9 cellular contexts compared by ENCODE assay signal in the genomic region with DNA sequence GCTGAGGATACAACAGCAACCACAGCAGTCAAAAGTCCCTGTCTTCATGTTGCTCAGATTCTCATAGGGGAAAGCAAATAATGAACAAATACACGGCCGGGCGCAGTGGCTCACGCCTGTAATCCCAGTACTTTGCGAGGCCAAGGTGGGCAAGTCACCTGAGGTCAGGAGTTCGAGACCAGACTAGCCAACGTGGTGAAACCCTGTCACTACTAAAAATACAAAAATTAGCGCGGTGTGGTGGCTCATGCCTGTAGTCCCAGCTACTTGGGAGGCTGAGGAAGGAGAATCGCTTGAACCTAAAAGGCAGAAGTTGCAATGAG. TPM values are rescaled to one million over a fixed set of nuclear protein-coding genes. Genes with fewer than 3 reads are reported as not detected.
DNase-seq lines count a peak whose midpoint lies in the region; ATAC-seq and TF ChIP-seq lines count a peak whose summit lies in the region.
"Not testable (repeated sequence)": the region's sequence is repeated elsewhere in the genome, so short reads cannot be mapped to it uniquely, and the experiment has no call there.
"Had no signal": no experiment of that assay in that cellular context is flagged by ENCODE, and none has a peak within 500 bp of the region (broad histone marks: within the 10 kb centered on the region; RNA-seq: fewer than 3 reads in every experiment).

No MANE protein-coding gene starts in this region.

- peak in 2 of 7 experiments; percentile 16 to 26 for DNase-seq in CD8-positive, alpha-beta T cell
- DNase-seq in WTC11 (ENCODE audit: low spot score); activated naive CD8-positive, alpha-beta T cell treated with anti-CD3 and anti-CD28 coated beads, Interleukin-2, amount 50 U/mL, for 24 hours; esophagus muscularis mucosa (ENCODE audit: extremely low spot score); mesenchymal stem cell; psoas muscle; transverse colon: not testable (repeated sequence)

- peak overlapping the region in 1 of 2 experiments; percentile 12 for H3K18ac ChIP-seq in mesenchymal stem cell (ENCODE audit: low read depth in 1 of 2, low read length in 2 of 2)

- H3K23ac ChIP-seq in mesenchymal stem cell (ENCODE audit: low read length in 2 of 2) = not testable (repeated sequence)

- in situ Hi-C loops in transverse colon (cut with MboI; ENCODE audit: low pct_ligation_motif_present in 1 of 4, low pct_unique_long_range_greater_than_20kb in 1 of 4, low sequenced_read_pairs in 3 of 4) = not testable (repeated sequence)

- H3K9me3 Mint-ChIP-seq in CD8-positive, alpha-beta T cell; WTC11; activated naive CD8-positive, alpha-beta T cell treated with anti-CD3 and anti-CD28 coated beads, Interleukin-2, amount 50 U/mL, for 24 hours: not testable (repeated sequence)

- peaks cover 20% of the 10 kb centered on the region for H3K4me1 Mint-ChIP-seq in CD8-positive, alpha-beta T cell (ENCODE audit: low read depth)
- peaks cover 23% of the 10 kb centered on the region for H3K4me1 Mint-ChIP-seq in WTC11
- H3K4me1 Mint-ChIP-seq in activated naive CD8-positive, alpha-beta T cell treated with anti-CD3 and anti-CD28 coated beads, Interleukin-2, amount 50 U/mL, for 24 hours = peaks cover 10% of the 10 kb centered on the region

- H3K4ac ChIP-seq in mesenchymal stem cell (ENCODE audit: low read depth in 1 of 2, low read length in 2 of 2) = peak overlapping the region in 1 of 2 experiments; percentile 61

- H2AFZ ChIP-seq in KMS-11 (ENCODE audit: low read depth) (peak overlapping the region; percentile 64; the same call in 1 of the 2 replicates), mesenchymal stem cell (ENCODE audit: low read depth, low read length) (peak overlapping the region; percentile 77)

- not testable (repeated sequence) for H3K27me3 Mint-ChIP-seq in CD8-positive, alpha-beta T cell (ENCODE audit: low read depth); activated naive CD8-positive, alpha-beta T cell treated with anti-CD3 and anti-CD28 coated beads, Interleukin-2, amount 50 U/mL, for 24 hours
- peaks cover 34% of the 10 kb centered on the region for H3K27me3 Mint-ChIP-seq in WTC11 (ENCODE audit: low read depth)

- H3K79me2 ChIP-seq in KMS-11 (ENCODE audit: insufficient read depth, low read depth) = not testable (repeated sequence)

- H2BK12ac ChIP-seq in mesenchymal stem cell (ENCODE audit: low read length in 2 of 2) = not testable (repeated sequence)

- CTCF ChIA-PET in CD8-positive, alpha-beta T cell (lab: Charles Lee) = not testable (repeated sequence)
- CTCF ChIA-PET in WTC11 (lab: Charles Lee) = interaction anchor here (1.2 kb wide), 1 partner anchor 13 kb away, joined by 3 read pairs; no protein-coding TSS in a partner anchor

- H3K9ac ChIP-seq in KMS-11; mesenchymal stem cell (ENCODE audit: low read length): not testable (repeated sequence)

- not testable (repeated sequence) for TF ChIP-seq EP300 in esophagus muscularis mucosa (IDR thresholded peaks at IDR 0.05); transverse colon (IDR thresholded peaks at IDR 0.05; ENCODE audit: low read depth)

- not testable (repeated sequence) for H3K27me3 ChIP-seq in CD8-positive, alpha-beta T cell (ENCODE audit: insufficient read depth, low read length); KMS-11 (ENCODE audit: insufficient read depth, low read depth); esophagus muscularis mucosa; mesenchymal stem cell (ENCODE audit: control insufficient read depth in 1 of 2, insufficient read depth in 1 of 2, low read length in 2 of 2); psoas muscle (ENCODE audit: insufficient read depth in 3 of 3, low read length in 2 of 3); transverse colon

- not testable (repeated sequence) for H3K36me3 Mint-ChIP-seq in CD8-positive, alpha-beta T cell; WTC11; activated naive CD8-positive, alpha-beta T cell treated with anti-CD3 and anti-CD28 coated beads, Interleukin-2, amount 50 U/mL, for 24 hours (ENCODE audit: low read depth)

- peak overlapping the region; percentile 52 for H3K4me3 ChIP-seq in CD8-positive, alpha-beta T cell (ENCODE audit: low read depth, low read length)
- not testable (repeated sequence) for H3K4me3 ChIP-seq in KMS-11 (IDR thresholded peaks at IDR 0.05; ENCODE audit: insufficient read depth, low read depth, low read length); mesenchymal stem cell (ENCODE audit: insufficient read depth in 1 of 2, low read depth in 1 of 2, low read length in 2 of 2)
- peak overlapping the region; percentile 60 to 64 (median 62) for H3K4me3 ChIP-seq in esophagus muscularis mucosa
- peak overlapping the region; percentile 60 for H3K4me3 ChIP-seq in psoas muscle
- H3K4me3 ChIP-seq in transverse colon = peak overlapping the region in 3 of 4 donors; percentile 54 to 83 (median 55)

- H2BK5ac ChIP-seq in mesenchymal stem cell (ENCODE audit: low read depth, low read length, poor library complexity, severe bottlenecking) = not testable (repeated sequence)

- H2BK120ac ChIP-seq in mesenchymal stem cell (ENCODE audit: low read depth, low read length) = not testable (repeated sequence)

- WGBS in esophagus muscularis mucosa = 29% methylated on average over 5 of the region's 10 CpGs
- WGBS in mesenchymal stem cell = 21% methylated on average over 7 of the region's 10 CpGs
- 26 to 29% (median 28%) methylated on average over 10 of the region's 10 CpGs for WGBS in psoas muscle, 3 donors
- WGBS in transverse colon (ENCODE audit: low coverage in 1 of 2), 2 donors = 0 to 10% methylated on average over 1 to 8 of the region's 10 CpGs

- H3K9me3 ChIP-seq in CD8-positive, alpha-beta T cell (ENCODE audit: low read length); esophagus muscularis mucosa; mesenchymal stem cell (ENCODE audit: control insufficient read depth, low read length); psoas muscle; transverse colon: not testable (repeated sequence)

- H3K27ac ChIP-seq in CD8-positive, alpha-beta T cell (ENCODE audit: low read depth, low read length) = peak overlapping the region; percentile 59
- H3K27ac ChIP-seq in KMS-11 = peak overlapping the region; percentile 80; the same call in 1 of the 2 replicates
- peak overlapping the region; percentile 60 to 88 (median 81) for H3K27ac ChIP-seq in esophagus muscularis mucosa (replicated peaks in 1 of 4)
- not testable (repeated sequence) for H3K27ac ChIP-seq in mesenchymal stem cell (ENCODE audit: low read length, poor library complexity, severe bottlenecking)
- H3K27ac ChIP-seq in psoas muscle = peak overlapping the region; percentile 46
- peak overlapping the region; percentile 83 to 91 (median 90) for H3K27ac ChIP-seq in transverse colon

- not testable (repeated sequence) for ATAC-seq in CD8-positive, alpha-beta T cell; WTC11; activated naive CD8-positive, alpha-beta T cell treated with anti-CD3 and anti-CD28 coated beads, Interleukin-2, amount 50 U/mL, for 24 hours; psoas muscle

- POLR2A ChIA-PET in CD8-positive, alpha-beta T cell (lab: Charles Lee) = interaction anchor here (0.6 to 1.2 kb wide), 2 partner anchors 21 to 36 kb away, joined by 4 to 6 read pairs; partner anchors contain the start of genes RSRP1 and SYF2
- POLR2A ChIA-PET in WTC11 (lab: Charles Lee) = not testable (repeated sequence)

- intact Hi-C loops in CD8-positive, alpha-beta T cell (cut with DNase I, micrococcal nuclease) = loop anchor here (1.0 to 5.0 kb wide), 3 partner anchors 21 to 73 kb away; partner anchors contain the start of genes RSRP1 (in 2 of the 2) and SYF2 (in 1 of the 2)
- intact Hi-C loops in esophagus muscularis mucosa (cut with DNase I); psoas muscle (cut with DNase I); transverse colon (cut with DNase I; ENCODE audit: low total_unique reads): not testable (repeated sequence)

- H3K4me1 ChIP-seq in CD8-positive, alpha-beta T cell (ENCODE audit: insufficient read depth, low read length); KMS-11 (ENCODE audit: low read depth, poor library complexity, severe bottlenecking); mesenchymal stem cell (ENCODE audit: control insufficient read depth, insufficient read depth, low read depth, low read length); psoas muscle: not testable (repeated sequence)
- H3K4me1 ChIP-seq in esophagus muscularis mucosa (peaks cover 0 to 15% (median 11%) of the 10 kb centered on the region in 4 donors), transverse colon (peaks cover 0 to 11% (median 3%) of the 10 kb centered on the region in 4 donors)

- not testable (repeated sequence) for H3K14ac ChIP-seq in mesenchymal stem cell (ENCODE audit: low read length in 2 of 2)

- peak overlapping the region; percentile 96 for H3K27ac Mint-ChIP-seq in CD8-positive, alpha-beta T cell
- 0 out of 2 replicates have a peak overlapping the region, but pooled peaks have one; percentile 41 for H3K27ac Mint-ChIP-seq in WTC11
- H3K27ac Mint-ChIP-seq in activated naive CD8-positive, alpha-beta T cell treated with anti-CD3 and anti-CD28 coated beads, Interleukin-2, amount 50 U/mL, for 24 hours = peak overlapping the region; percentile 74

- H2BK15ac ChIP-seq in mesenchymal stem cell (ENCODE audit: low read depth, poor library complexity, severe bottlenecking) = not testable (repeated sequence)

- TF ChIP-seq CTCF in CD8-positive, alpha-beta T cell (IDR thresholded peaks at IDR 0.05); KMS-11 (conservative IDR thresholded peaks at IDR 0.05; ENCODE audit: low read depth, low read length); WTC11 (IDR thresholded peaks at IDR 0.05); esophagus muscularis mucosa (IDR thresholded peaks at IDR 0.05); psoas muscle (IDR thresholded peaks at IDR 0.05); transverse colon (IDR thresholded peaks at IDR 0.05): not testable (repeated sequence)

- peak overlapping the region; percentile 84 for H3K4me3 Mint-ChIP-seq in CD8-positive, alpha-beta T cell
- H3K4me3 Mint-ChIP-seq in WTC11 = peak overlapping the region; percentile 71
- peak overlapping the region; percentile 72 for H3K4me3 Mint-ChIP-seq in activated naive CD8-positive, alpha-beta T cell treated with anti-CD3 and anti-CD28 coated beads, Interleukin-2, amount 50 U/mL, for 24 hours

- H3K36me3 ChIP-seq in CD8-positive, alpha-beta T cell (ENCODE audit: insufficient read depth, low read length); KMS-11 (ENCODE audit: insufficient read depth); esophagus muscularis mucosa; mesenchymal stem cell (ENCODE audit: control insufficient read depth in 1 of 2, insufficient read depth in 2 of 2, low read depth in 1 of 2, low read length in 2 of 2); psoas muscle (ENCODE audit: insufficient read depth in 1 of 2, low read depth in 1 of 2); transverse colon: not testable (repeated sequence)

- H4K8ac ChIP-seq in mesenchymal stem cell (ENCODE audit: low read length) = peak overlapping the region; percentile 35

- H3K4me2 ChIP-seq in KMS-11 = peak overlapping the region; percentile 55
- H3K4me2 ChIP-seq in mesenchymal stem cell (ENCODE audit: low read length, poor library complexity, severe bottlenecking) = peak overlapping the region; percentile 53

- TF ChIP-seq POLR2A in esophagus muscularis mucosa (IDR thresholded peaks at IDR 0.05; ENCODE audit: low read depth); transverse colon (IDR thresholded peaks at IDR 0.05): not testable (repeated sequence)

- not testable (repeated sequence) for H2AK5ac ChIP-seq in mesenchymal stem cell (ENCODE audit: low read length, severe bottlenecking)

- H4K20me1 ChIP-seq in KMS-11 (ENCODE audit: insufficient read depth) = not testable (repeated sequence)

- not testable (repeated sequence) for H4K91ac ChIP-seq in mesenchymal stem cell (ENCODE audit: low read length)

- not testable (repeated sequence) for H3K79me1 ChIP-seq in mesenchymal stem cell (replicated peaks; ENCODE audit: low read length, poor library complexity, severe bottlenecking)

RNA-seq across cellular contexts. Expression of gene RHD, which starts 4.2 kb away (rescaled TPM):
- under 1 TPM; 0.14 to 0.19 TPM for total RNA-seq in CD8-positive, alpha-beta T cell
- total RNA-seq in WTC11 (2021) (not detected in 3 replicates), esophagus muscularis mucosa (not detected), psoas muscle (under 1 TPM in 1 of 4 donors, not detected in 3; 0.12 TPM), transverse colon (not detected)
- polyA plus RNA-seq in mesenchymal stem cell (2013, experiment 1 of 2) = not detected
- polyA plus RNA-seq in mesenchymal stem cell (2013, experiment 2 of 2) = not detected
- not detected for polyA plus RNA-seq in psoas muscle
- total RNA-seq: glomerular endothelial cell had no signal

RNA-seq across cellular contexts. Expression of gene RSRP1, which starts 20.9 kb away (rescaled TPM):
- 100 to 1,000 TPM; 472 to 482 TPM for total RNA-seq in CD8-positive, alpha-beta T cell
- total RNA-seq in WTC11 (2021) = 75.9 to 78.1 TPM (median 76.9 TPM) in 3 replicates
- 10 to 100 TPM; 33.7 to 75.2 (median 52.5) TPM for total RNA-seq in esophagus muscularis mucosa
- polyA plus RNA-seq in mesenchymal stem cell (2013, experiment 1 of 2) = 41.2 TPM
- 41.3 TPM for polyA plus RNA-seq in mesenchymal stem cell (2013, experiment 2 of 2)
- total RNA-seq in psoas muscle = 10 to 100 TPM in 3 of 4 donors, 1 to 10 TPM in 1; 9.6 to 35.7 (median 20.6) TPM
- 10 to 100 TPM; 15.4 to 36.5 (median 17.6) TPM for polyA plus RNA-seq in psoas muscle
- 100 to 1,000 TPM; 231 to 467 (median 279) TPM for total RNA-seq in transverse colon

RNA-seq across cellular contexts. Expression of gene SYF2, which starts 35.8 kb away (rescaled TPM):
- 100 to 1,000 TPM; 103 to 118 TPM for total RNA-seq in CD8-positive, alpha-beta T cell
- 30.1 to 35.7 TPM (median 35.3 TPM) in 3 replicates for total RNA-seq in WTC11 (2021)
- 10 to 100 TPM; 56.9 to 76.7 (median 65.2) TPM for total RNA-seq in esophagus muscularis mucosa
- 74.2 TPM for polyA plus RNA-seq in mesenchymal stem cell (2013, experiment 1 of 2)
- 74.8 TPM for polyA plus RNA-seq in mesenchymal stem cell (2013, experiment 2 of 2)
- 10 to 100 TPM; 23.9 to 44.5 (median 30.0) TPM for total RNA-seq in psoas muscle
- polyA plus RNA-seq in psoas muscle = 10 to 100 TPM; 48.5 to 92.9 (median 64.2) TPM
- 10 to 100 TPM in 3 of 4 donors, 1 to 10 TPM in 1; 2.8 to 63.1 (median 36.6) TPM for total RNA-seq in transverse colon

Comparison
In these comparisons a context has a peak if more than half of its experiments do, and no peak if none do; other contexts are left out.
1. H3K27ac Mint-ChIP-seq: peak in every context shown above with its lines; median percentile 96 in CD8-positive, alpha-beta T cell; 74 in activated naive CD8-positive, alpha-beta T cell treated with anti-CD3 and anti-CD28 coated beads, Interleukin-2, amount 50 U/mL, for 24 hours; 41 in WTC11.